In genomic region chr5:40041452-40041851, GRCh38 we compare ENCODE assay signal across 19 cellular contexts.
DNase-seq lines count a peak whose midpoint lies in the region.
"Had no signal": no experiment of that assay in that cellular context is flagged by ENCODE, and none has a peak within 500 bp of the region (broad histone marks: within the 10 kb centered on the region; RNA-seq: fewer than 3 reads in every experiment).

No MANE protein-coding gene starts in this region.

- no peaks in the 10 kb centered on the region for H3K9me3 ChIP-seq in MG63
- H3K9me3 ChIP-seq: A549 had no signal

- H3K36me3 ChIP-seq in MG63, result no peaks in the 10 kb centered on the region

- no peaks in the 10 kb centered on the region for H3K27me3 ChIP-seq in MG63

- DNase-seq in DMS53 treated with DMSO at 0.1 percent for 48 hours (lab: John Stamatoyannopoulos, UW; ENCODE audit: unreplicated experiment) (peak; percentile 31), MG63 (peak; percentile 5), brain pericyte (ENCODE audit: low read depth, low spot score) (peak; percentile 26), kidney glomerular epithelial cell (lab: John Stamatoyannopoulos, UW) (peak; percentile 61), NCI-H1105 treated with DMSO at 0.1 percent for 48 hours (lab: John Stamatoyannopoulos, UW) (no peak), DMS79 treated with DMSO at 0.1 percent for 48 hours (lab: John Stamatoyannopoulos, UW) (no peak), amygdala (lab: John Stamatoyannopoulos, UW) (no peak), NOMO-1 (lab: John Stamatoyannopoulos, UW; ENCODE audit: unreplicated experiment in 2 of 2) (no peak)
- DNase-seq: Calu3; DND-41; GF-D8; H7; IMR-90; NCI-H226; NCI-H526 treated with DMSO at 0.1 percent for 48 hours; NK-92 treated with Interleukin-12 subunit alpha and Interleukin-12 subunit beta, amount 100 ng/mL, for 24 hours; PC-9; SHP77 treated with DMSO at 0.1 percent for 48 hours had no signal

- no peak overlapping the region for H3K4me3 ChIP-seq in MG63
- H3K4me3 ChIP-seq: A549, PC-9 had no signal

Comparison
In these comparisons a context has a peak if more than half of its experiments do, and no peak if none do; other contexts are left out.
1. DNase-seq: peak in DMS53 treated with DMSO at 0.1 percent for 48 hours (single experiment), MG63 (single experiment), brain pericyte (single experiment) and kidney glomerular epithelial cell (single experiment); none in NCI-H1105 treated with DMSO at 0.1 percent for 48 hours (single experiment), DMS79 treated with DMSO at 0.1 percent for 48 hours (single experiment), amygdala (0 of 56) and NOMO-1 (0 of 2).